1 cellular context compared by ENCODE assay signal in the genomic region with DNA sequence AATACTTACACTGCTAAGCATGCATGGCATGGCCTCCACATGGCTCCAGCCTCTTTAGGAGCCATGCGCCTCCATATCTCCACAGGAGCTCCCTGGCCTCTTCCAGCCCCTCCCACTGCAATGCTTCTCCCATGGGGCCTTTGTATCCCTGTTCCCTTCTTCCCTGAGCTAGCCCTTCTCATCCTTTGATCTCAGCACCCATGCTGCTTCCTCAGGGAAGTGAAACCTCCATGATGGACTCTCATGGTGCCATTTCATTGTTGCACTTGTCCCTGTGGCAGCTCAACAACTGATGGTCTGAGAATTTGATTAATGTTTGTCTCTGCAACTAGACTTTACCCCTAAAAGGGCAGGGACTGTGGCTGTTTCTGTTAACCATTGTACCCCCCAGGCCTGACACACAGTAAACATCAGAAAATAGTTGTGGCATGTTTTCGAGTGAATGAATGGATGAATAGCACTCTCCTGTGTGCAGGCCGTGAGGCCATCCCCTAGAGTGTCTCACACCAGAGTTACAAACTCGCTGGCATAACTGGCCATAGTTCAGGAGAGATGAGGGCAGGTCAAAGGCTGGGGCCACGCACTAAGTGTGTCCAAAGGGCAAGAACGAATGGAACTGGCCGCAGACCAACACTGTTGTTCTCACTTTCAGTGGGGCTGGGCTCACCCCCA.
TF ChIP-seq lines count a peak whose summit lies in the region.

No MANE protein-coding gene starts in this region.

TF ChIP-seq in liver, 16 proteins besides CTCF, POLR2A, EP300 and RAD21 (continued from another document):
- TF ChIP-seq, protein P1, sequence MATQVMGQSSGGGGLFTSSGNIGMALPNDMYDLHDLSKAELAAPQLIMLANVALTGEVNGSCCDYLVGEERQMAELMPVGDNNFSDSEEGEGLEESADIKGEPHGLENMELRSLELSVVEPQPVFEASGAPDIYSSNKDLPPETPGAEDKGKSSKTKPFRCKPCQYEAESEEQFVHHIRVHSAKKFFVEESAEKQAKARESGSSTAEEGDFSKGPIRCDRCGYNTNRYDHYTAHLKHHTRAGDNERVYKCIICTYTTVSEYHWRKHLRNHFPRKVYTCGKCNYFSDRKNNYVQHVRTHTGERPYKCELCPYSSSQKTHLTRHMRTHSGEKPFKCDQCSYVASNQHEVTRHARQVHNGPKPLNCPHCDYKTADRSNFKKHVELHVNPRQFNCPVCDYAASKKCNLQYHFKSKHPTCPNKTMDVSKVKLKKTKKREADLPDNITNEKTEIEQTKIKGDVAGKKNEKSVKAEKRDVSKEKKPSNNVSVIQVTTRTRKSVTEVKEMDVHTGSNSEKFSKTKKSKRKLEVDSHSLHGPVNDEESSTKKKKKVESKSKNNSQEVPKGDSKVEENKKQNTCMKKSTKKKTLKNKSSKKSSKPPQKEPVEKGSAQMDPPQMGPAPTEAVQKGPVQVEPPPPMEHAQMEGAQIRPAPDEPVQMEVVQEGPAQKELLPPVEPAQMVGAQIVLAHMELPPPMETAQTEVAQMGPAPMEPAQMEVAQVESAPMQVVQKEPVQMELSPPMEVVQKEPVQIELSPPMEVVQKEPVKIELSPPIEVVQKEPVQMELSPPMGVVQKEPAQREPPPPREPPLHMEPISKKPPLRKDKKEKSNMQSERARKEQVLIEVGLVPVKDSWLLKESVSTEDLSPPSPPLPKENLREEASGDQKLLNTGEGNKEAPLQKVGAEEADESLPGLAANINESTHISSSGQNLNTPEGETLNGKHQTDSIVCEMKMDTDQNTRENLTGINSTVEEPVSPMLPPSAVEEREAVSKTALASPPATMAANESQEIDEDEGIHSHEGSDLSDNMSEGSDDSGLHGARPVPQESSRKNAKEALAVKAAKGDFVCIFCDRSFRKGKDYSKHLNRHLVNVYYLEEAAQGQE (IDR thresholded peaks at IDR 0.05): peak; percentile 86
- TF ChIP-seq RXRA (IDR thresholded peaks at IDR 0.05): peak; percentile 98
- TF ChIP-seq, protein P2, sequence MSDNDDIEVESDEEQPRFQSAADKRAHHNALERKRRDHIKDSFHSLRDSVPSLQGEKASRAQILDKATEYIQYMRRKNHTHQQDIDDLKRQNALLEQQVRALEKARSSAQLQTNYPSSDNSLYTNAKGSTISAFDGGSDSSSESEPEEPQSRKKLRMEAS (IDR thresholded peaks at IDR 0.05): peak; percentile 99
